18 cellular contexts compared by ENCODE assay signal in genomic region chr2:31434911-31435310, GRCh38. TPM values are rescaled to one million over a fixed set of nuclear protein-coding genes. Genes with fewer than 3 reads are reported as not detected.
DNase-seq lines count a peak whose midpoint lies in the region; TF ChIP-seq lines count a peak whose summit lies in the region.
"Had no signal": no experiment of that assay in that cellular context is flagged by ENCODE, and none has a peak within 500 bp of the region (broad histone marks: within the 10 kb centered on the region; RNA-seq: fewer than 3 reads in every experiment).

No MANE protein-coding gene starts in this region.

- TF ChIP-seq CTCF in choroid plexus epithelial cell (conservative IDR thresholded peaks at IDR 0.05; ENCODE audit: low read depth, low read length): peak; percentile 49
- peak; percentile 26 for TF ChIP-seq CTCF in neural progenitor cell (IDR thresholded peaks at IDR 0.05)
- no peak for TF ChIP-seq CTCF in GM10266 (IDR thresholded peaks at IDR 0.05; ENCODE audit: control insufficient read depth, insufficient read depth, low read depth, missing control alignments)
- no peak for TF ChIP-seq CTCF in GM10248 (IDR thresholded peaks at IDR 0.05; ENCODE audit: control extremely low read depth, extremely low read depth, low read depth, missing control alignments)

- no peaks in the 10 kb centered on the region for H3K9me3 Mint-ChIP-seq in neural progenitor cell
- H3K9me3 Mint-ChIP-seq: natural killer cell, type B pancreatic cell had no signal

- H3K27ac Mint-ChIP-seq in neural progenitor cell: no peak overlapping the region
- H3K27ac Mint-ChIP-seq: natural killer cell, type B pancreatic cell had no signal

- H3K9me3 ChIP-seq in neural progenitor cell (ENCODE audit: low read depth): no peaks in the 10 kb centered on the region

- no peak overlapping the region for H2AFZ ChIP-seq in neural progenitor cell (replicated peaks)

- H3K4me2 ChIP-seq in neural progenitor cell: no peak overlapping the region
- H3K4me2 ChIP-seq: smooth muscle cell had no signal

- DNase-seq in NCI-H2196 (lab: John Stamatoyannopoulos, UW; ENCODE audit: unreplicated experiment): peak; percentile 19
- DNase-seq in NCI-H2196 treated with DMSO at 0.1 percent for 48 hours (lab: John Stamatoyannopoulos, UW; ENCODE audit: unreplicated experiment): no peak
- peak; percentile 8 for DNase-seq in NAMALWA (ENCODE audit: low spot score)
- peak; percentile 39 for DNase-seq in choroid plexus epithelial cell (ENCODE audit: low read depth)
- no peak for DNase-seq in neural progenitor cell (ENCODE audit: low spot score)
- no peak for DNase-seq in GM10266 (ENCODE audit: extremely low spot score)
- no peak for DNase-seq in globus pallidus (ENCODE audit: low spot score)
- no peak for DNase-seq in GM10248 (ENCODE audit: extremely low spot score)
- DNase-seq: 8988T; activated T-cell treated with anti-CD3 and anti-CD28 coated beads, Interleukin-2, amount 50 U/mL, for 48 hours; aorta; DMS79 treated with DMSO at 0.1 percent for 48 hours; natural killer cell had no signal

- H3K4me3 ChIP-seq in choroid plexus epithelial cell (ENCODE audit: low read depth, low read length): no peak overlapping the region
- H3K4me3 ChIP-seq in neural progenitor cell: no peak overlapping the region
- H3K4me3 ChIP-seq: SK-N-MC, smooth muscle cell had no signal

- H3K9ac ChIP-seq in neural progenitor cell: no peak overlapping the region

- no peaks in the 10 kb centered on the region for H3K4me1 Mint-ChIP-seq in neural progenitor cell
- H3K4me1 Mint-ChIP-seq: natural killer cell had no signal

- H3K27me3 Mint-ChIP-seq in neural progenitor cell (ENCODE audit: insufficient read depth, low read depth): no peaks in the 10 kb centered on the region
- H3K27me3 Mint-ChIP-seq: type B pancreatic cell had no signal

- CTCF ChIA-PET in GM10248 (lab: Yijun Ruan, JAX): interaction anchor here (0.7 kb wide), 1 partner anchor 11 kb away, joined by 3 read pairs; no protein-coding TSS in a partner anchor

- no peaks in the 10 kb centered on the region for H4K20me1 ChIP-seq in neural progenitor cell (ENCODE audit: low read depth)

- no peak overlapping the region for H3K4me3 Mint-ChIP-seq in neural progenitor cell
- H3K4me3 Mint-ChIP-seq: natural killer cell, type B pancreatic cell had no signal

- no peaks in the 10 kb centered on the region for H3K36me3 Mint-ChIP-seq in neural progenitor cell
- H3K36me3 Mint-ChIP-seq: natural killer cell, type B pancreatic cell had no signal

- POLR2A ChIA-PET in GM10248 (lab: Yijun Ruan, JAX): no interaction called here

- H3F3A ChIP-seq in neural progenitor cell (ENCODE audit: low read depth): no peaks in the 10 kb centered on the region

- H3K79me2 ChIP-seq in neural progenitor cell (ENCODE audit: low read depth): no peaks in the 10 kb centered on the region

- no peak overlapping the region for H3K27ac ChIP-seq in neural progenitor cell
- H3K27ac ChIP-seq: epithelial cell of prostate, HL-60, SK-N-MC had no signal

- no peaks in the 10 kb centered on the region for H3K36me3 ChIP-seq in neural progenitor cell

- no peaks in the 10 kb centered on the region for H3K27me3 ChIP-seq in neural progenitor cell

- H3K4me1 ChIP-seq in neural progenitor cell: no peaks in the 10 kb centered on the region

RNA-seq across cellular contexts. Expression of gene XDH, which starts 20.4 kb away (rescaled TPM):
- total RNA-seq in neural progenitor cell (ENCODE audit: low replicate concordance): 5.0 and 7.5 TPM in 2 replicates
- total RNA-seq: aorta, natural killer cell had no signal

Comparison
In these comparisons a context has a peak if more than half of its experiments do, and no peak if none do; other contexts are left out.
1. DNase-seq: peak in NCI-H2196 (single experiment), NAMALWA (single experiment) and choroid plexus epithelial cell (single experiment); none in NCI-H2196 treated with DMSO at 0.1 percent for 48 hours (single experiment), neural progenitor cell (single experiment), GM10266 (single experiment), globus pallidus (single experiment) and GM10248 (single experiment).
2. CTCF ChIP-seq: peak in choroid plexus epithelial cell (single experiment) and neural progenitor cell (single experiment); none in GM10266 (single experiment) and GM10248 (single experiment).